ENCODE assay signal across 26 cellular contexts in genomic region chr14:45893127-45893526, GRCh38.
"Had no signal": no experiment of that assay in that cellular context is flagged by ENCODE, and none has a peak within 500 bp of the region (broad histone marks: within the 10 kb centered on the region; RNA-seq: fewer than 3 reads in every experiment).

No MANE protein-coding gene starts in this region.

- H3K36me3 ChIP-seq: brain microvascular endothelial cell, cardiac muscle cell had no signal

- H3K27me3 ChIP-seq: brain microvascular endothelial cell, cardiac muscle cell had no signal

- H3K27ac ChIP-seq: brain microvascular endothelial cell, cardiac muscle cell, SK-N-MC, VCaP had no signal

- DNase-seq: activated CD4-positive, alpha-beta memory T cell treated with anti-CD3 and anti-CD28 coated beads for 36 hours; activated CD4-positive, alpha-beta T cell treated with anti-CD3 and anti-CD28 coated beads, Interleukin-2, amount 10 ng/mL, durations not matched to agents 7 days and 5 days; activated CD4-positive, CD25-positive, alpha-beta regulatory T cell; activated gamma-delta T cell; activated naive CD4-positive, alpha-beta T cell treated with anti-CD3 and anti-CD28 coated beads for 36 hours; activated T-cell treated with anti-CD3 and anti-CD28 coated beads for 4 hours; activated T-cell treated with anti-CD3 and anti-CD28 coated beads, Interleukin-2, amount 50 U/mL, for 48 hours; brain microvascular endothelial cell; cerebellar nuclear complex; IMR-90; Kasumi-1; KBM-7; NCI-H1930; NCI-H2171; NCI-H2227 treated with DMSO at 0.1 percent for 48 hours; NCI-H526; RPMI8226; T-cell; T-helper 2 cell; T1000 had no signal

- H3K4me3 ChIP-seq: cardiac muscle cell, SK-N-MC had no signal

- ATAC-seq: activated T-helper 17 cell treated with anti-CD3 and anti-CD28 coated beads, Interleukin-2, amount 50 U/mL, for 72 hours; Panc1; Right ventricle myocardium inferior; T-cell had no signal
